Comparison of ENCODE assay signal across 23 cellular contexts in genomic region chr14:80395031-80395430, GRCh38.
A peak's percentile ranks its signal among the peaks of the same experiment; 100 is the strongest.
DNase-seq lines count a peak whose midpoint lies in the region; ATAC-seq and TF ChIP-seq lines count a peak whose summit lies in the region.
"Had no signal": no experiment of that assay in that cellular context is flagged by ENCODE, and none has a peak within 500 bp of the region (broad histone marks: within the 10 kb centered on the region; RNA-seq: fewer than 3 reads in every experiment).

No MANE protein-coding gene starts in this region.

- no peak overlapping the region; the same call in 1 of the 2 replicates for H3K18ac ChIP-seq in IMR-90 (ENCODE audit: low read depth, low read length)

- H3K36me3 ChIP-seq in IMR-90 (ENCODE audit: control insufficient read depth, insufficient read depth, low read length), result no peaks in the 10 kb centered on the region
- H3K36me3 ChIP-seq: BE2C had no signal

- no peak; the same call in 1 of the 2 replicates for ATAC-seq in IMR-90 (ENCODE audit: low read depth)
- ATAC-seq in sciatic nerve, result no peak
- ATAC-seq in HG02938 (IDR thresholded peaks at IDR 0.05; ENCODE audit: unreplicated experiment), result no peak
- no peak for ATAC-seq in HG03354 (IDR thresholded peaks at IDR 0.05; ENCODE audit: poor library complexity, severe bottlenecking, unreplicated experiment)
- ATAC-seq: HepG2, K562 had no signal

- no peak overlapping the region for H2AK5ac ChIP-seq in IMR-90 (ENCODE audit: low read depth, low read length)

- H2AFZ ChIP-seq in IMR-90 (replicated peaks; ENCODE audit: low read length, poor library complexity), result no peak overlapping the region
- H2AFZ ChIP-seq: PC-9 had no signal

- H3K4me3 ChIP-seq in IMR-90 (ENCODE audit: insufficient read depth, low read depth, low read length), result no peak overlapping the region
- H3K4me3 ChIP-seq: K562, PC-9 had no signal

- H3K27ac ChIP-seq in IMR-90 (ENCODE audit: insufficient read depth, low read length), result no peak overlapping the region
- H3K27ac ChIP-seq: PC-9 had no signal

- H3K14ac ChIP-seq in IMR-90 (replicated peaks; ENCODE audit: low read depth, low read length), result no peak overlapping the region

- H2BK15ac ChIP-seq in IMR-90 (ENCODE audit: low read depth, low read length), result no peak overlapping the region

- H3K27me3 ChIP-seq in IMR-90 (ENCODE audit: control insufficient read depth, insufficient read depth, low read length), result no peaks in the 10 kb centered on the region
- H3K27me3 ChIP-seq: BE2C had no signal

- H3K4ac ChIP-seq in IMR-90 (ENCODE audit: low read depth, low read length), result no peak overlapping the region

- peaks cover 9% of the 10 kb centered on the region for H3K4me1 ChIP-seq in IMR-90 (ENCODE audit: control insufficient read depth, insufficient read depth, low read length)
- H3K4me1 ChIP-seq: BE2C had no signal

- intact Hi-C loops in IMR-90 (cut with micrococcal nuclease), result no loop called here
- intact Hi-C loops in sciatic nerve (cut with DNase I), result no loop called here

- no peak overlapping the region for H4K91ac ChIP-seq in IMR-90 (ENCODE audit: insufficient read depth, low read depth, low read length)

- TF ChIP-seq RAD21 in IMR-90 (IDR thresholded peaks at IDR 0.05; ENCODE audit: low read length), result no peak

- in situ Hi-C loops in IMR-90 (cut with MboI; ENCODE audit: low sequenced_read_pairs), result no loop called here

- CTCF ChIA-PET in IMR-90 (lab: Yijun Ruan, JAX), result interaction anchor here (0.5 kb wide), 1 partner anchor 234 kb away, joined by 3 read pairs; no protein-coding TSS in a partner anchor

- H2BK5ac ChIP-seq in IMR-90 (ENCODE audit: low read depth, low read length, poor library complexity, severe bottlenecking), result no peak overlapping the region

- no peak overlapping the region for H2AK9ac ChIP-seq in IMR-90 (replicated peaks; ENCODE audit: low read depth, low read length, poor library complexity)

- peak overlapping the region; percentile 46; the same call in 1 of the 2 replicates for H4K5ac ChIP-seq in IMR-90 (ENCODE audit: low read depth, low read length)

- 0 out of 2 replicates have a peak overlapping the region, but pooled peaks have one; percentile 28 for H2BK20ac ChIP-seq in IMR-90 (ENCODE audit: low read depth, low read length)

- TF ChIP-seq CTCF in IMR-90 (conservative IDR thresholded peaks at IDR 0.05; ENCODE audit: low read depth, low read length), result no peak

- H3K56ac ChIP-seq in IMR-90 (ENCODE audit: extremely low read depth, insufficient read depth, low read length), result no peak overlapping the region

- H3K23ac ChIP-seq in IMR-90 (ENCODE audit: low read depth, low read length), result no peak overlapping the region

- peaks cover 5% of the 10 kb centered on the region; the same call in 1 of the 2 replicates for H3K9me3 ChIP-seq in IMR-90 (ENCODE audit: control insufficient read depth, insufficient read depth, low read length)
- H3K9me3 ChIP-seq: BE2C had no signal

- H3K4me2 ChIP-seq in IMR-90 (ENCODE audit: low read depth, low read length), result peak overlapping the region; percentile 47; the same call in 1 of the 2 replicates
- H3K4me2 ChIP-seq: PC-9 had no signal

- WGBS in IMR-90 (ENCODE audit: extremely low coverage in 2 of 2, insufficient read length in 1 of 2), 2 experiments, result no CpG with 5 or more reads among the region's 2 CpGs

- 0 out of 4 replicates have a peak overlapping the region, but pooled peaks of 1 of the 2 experiments have one; percentile 2 for H4K8ac ChIP-seq in IMR-90 (ENCODE audit: low read depth in 2 of 2, low read length in 2 of 2)

- dilution Hi-C loops in IMR-90 (cut with HindIII; ENCODE audit: low sequenced_read_pairs, unreplicated experiment), result no loop called here

- no peak overlapping the region for H3K9ac ChIP-seq in IMR-90 (ENCODE audit: low read depth, low read length)

- DNase-seq in AG08395 (ENCODE audit: low spot score), result peak; percentile 21
- peak; percentile 29 for DNase-seq in AG20443 (ENCODE audit: low spot score)
- peak; percentile 15 for DNase-seq in IMR-90
- DNase-seq in fibroblast of peridontal ligament (ENCODE audit: extremely low read depth), result peak; percentile 81
- DNase-seq in activated CD4-positive, alpha-beta T cell treated with anti-CD3 and anti-CD28 coated beads for 48 hours, result no peak
- no peak for DNase-seq in sciatic nerve (ENCODE audit: low spot score)
- DNase-seq: BE2C, Calu3, DMS79 treated with DMSO at 0.1 percent for 48 hours, H7, Kasumi-1, NCI-H1092 treated with DMSO at 0.1 percent for 48 hours, NCI-H1436 treated with DMSO at 0.1 percent for 48 hours, NCI-H2171 treated with DMSO at 0.1 percent for 48 hours, NCI-H345, NCI-H510A treated with DMSO at 0.1 percent for 48 hours, NCI-H748 treated with DMSO at 0.1 percent for 48 hours, PC-9, SHP77 had no signal

- H4K20me1 ChIP-seq in IMR-90 (ENCODE audit: insufficient read depth, low read length), result no peaks in the 10 kb centered on the region

- no peak for TF ChIP-seq POLR2A in IMR-90 (IDR thresholded peaks at IDR 0.05; ENCODE audit: low read depth, low read length)

- no peaks in the 10 kb centered on the region for H3K79me1 ChIP-seq in IMR-90 (ENCODE audit: low read depth in 1 of 2, low read length in 2 of 2)

- POLR2A ChIA-PET in IMR-90 (lab: Charles Lee; ENCODE audit: unreplicated experiment), result interaction anchor here (0.6 kb wide), 1 partner anchor 443 kb away, joined by 3 read pairs; no protein-coding TSS in a partner anchor

- H3K9me1 ChIP-seq in IMR-90 (ENCODE audit: insufficient read depth, low read length), result no peaks in the 10 kb centered on the region

- no TSS peak for BruUV-seq in IMR-90 (replicated peaks; lab: Mats Ljungman, UMichigan)

- no peak overlapping the region for H2BK120ac ChIP-seq in IMR-90 (ENCODE audit: low read depth, low read length)

TF ChIP-seq in IMR-90, 13 proteins besides CTCF, POLR2A, EP300 and RAD21:
- TF ChIP-seq NFE2L2 (IDR thresholded peaks at IDR 0.05; ENCODE audit: low read depth, low read length) (no peak), CEBPB (IDR thresholded peaks at IDR 0.05; ENCODE audit: low read depth, low read length) (no peak), SMC3 (IDR thresholded peaks at IDR 0.05; ENCODE audit: low read depth, low read length) (no peak), RCOR1 (IDR thresholded peaks at IDR 0.05; ENCODE audit: insufficient replicate concordance, low read length) (no peak), ELK1 (IDR thresholded peaks at IDR 0.05; ENCODE audit: borderline replicate concordance, low read depth, low read length) (no peak), MXI1 (IDR thresholded peaks at IDR 0.05; ENCODE audit: borderline replicate concordance, low read depth, low read length) (no peak), CHD1 (IDR thresholded peaks at IDR 0.05; ENCODE audit: low read depth, low read length) (no peak), BHLHE40 (IDR thresholded peaks at IDR 0.05; ENCODE audit: low read depth, low read length) (no peak), USF2 (IDR thresholded peaks at IDR 0.05; ENCODE audit: low read depth, low read length) (no peak), FOS (IDR thresholded peaks at IDR 0.05; ENCODE audit: low read depth, low read length) (no peak), MAZ (IDR thresholded peaks at IDR 0.05; ENCODE audit: borderline replicate concordance, low read depth, low read length) (no peak), RFX5 (IDR thresholded peaks at IDR 0.05; ENCODE audit: low read depth, low read length) (no peak), MAFK (IDR thresholded peaks at IDR 0.05; ENCODE audit: low read depth, low read length) (no peak)

Comparison
In these comparisons a context has a peak if more than half of its experiments do, and no peak if none do; other contexts are left out.
1. DNase-seq: peak in AG08395 (single experiment), AG20443 (single experiment), IMR-90 (single experiment) and fibroblast of peridontal ligament (single experiment); none in activated CD4-positive, alpha-beta T cell treated with anti-CD3 and anti-CD28 coated beads for 48 hours (single experiment) and sciatic nerve (single experiment).